Comparison of ENCODE assay signal across 10 cellular contexts in genomic region chr15:65268411-65268810, GRCh38. TPM values are rescaled to one million over a fixed set of nuclear protein-coding genes. Genes with fewer than 3 reads are reported as not detected.
"Had no signal": no experiment of that assay in that cellular context is flagged by ENCODE, and none has a peak within 500 bp of the region (broad histone marks: within the 10 kb centered on the region; RNA-seq: fewer than 3 reads in every experiment).

No MANE protein-coding gene starts in this region.

- H3K27ac Mint-ChIP-seq: HFFc6 had no signal

- H3K4me3 ChIP-seq: GM23248 had no signal

- DNase-seq: GM23248, GOT3, H7, HCEC 1CT, HFFc6, IMR-90, KBM-7 had no signal

- H3K27ac ChIP-seq: GM23248, KMS-11 had no signal

- H3K9me3 Mint-ChIP-seq: HFFc6 had no signal

- H3K4me3 Mint-ChIP-seq: HFFc6 had no signal

RNA-seq across cellular contexts. Expression of gene RNU5A-1, which starts 27.4 kb away (rescaled TPM):
- total RNA-seq: GM23248, H4, H7, HFFc6, HT-29, IMR-90 had no signal
- polyA plus RNA-seq: GM23248, IMR-90 had no signal

RNA-seq across cellular contexts. Expression of gene RNU5B-1, which starts 36.1 kb away (rescaled TPM):
- total RNA-seq: GM23248, H4, H7, HT-29, IMR-90 had no signal
- polyA plus RNA-seq: GM23248, IMR-90 had no signal

RNA-seq across cellular contexts. Expression of gene CILP, which starts 57.1 kb away (rescaled TPM):
- total RNA-seq: H7 had no signal
